In the genomic region with DNA sequence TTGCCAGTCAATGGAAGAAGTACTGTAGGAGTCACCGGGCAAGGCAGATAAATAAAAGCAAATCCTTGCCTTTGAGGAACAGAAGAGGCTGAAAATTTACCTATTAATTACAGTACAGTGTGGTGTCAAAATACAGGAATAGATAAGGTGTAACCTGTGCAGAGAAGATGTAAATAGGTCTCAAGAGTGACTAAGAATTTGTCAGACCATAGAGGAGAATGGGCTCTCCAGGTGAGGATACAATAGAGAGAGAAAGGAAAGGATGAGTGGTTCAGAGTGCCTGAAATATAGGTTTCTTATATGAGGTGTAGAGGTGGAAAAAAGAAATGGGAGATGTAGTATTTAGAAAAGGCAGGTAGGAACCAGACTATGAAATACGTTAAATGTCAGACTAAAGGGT, we compare ENCODE assay signal across 10 cellular contexts. TPM values are rescaled to one million over a fixed set of nuclear protein-coding genes. Genes with fewer than 3 reads are reported as not detected.
DNase-seq lines count a peak whose midpoint lies in the region; ATAC-seq and TF ChIP-seq lines count a peak whose summit lies in the region.
"Had no signal": no experiment of that assay in that cellular context is flagged by ENCODE, and none has a peak within 500 bp of the region (broad histone marks: within the 10 kb centered on the region; RNA-seq: fewer than 3 reads in every experiment).

No MANE protein-coding gene starts in this region.

- no peak for TF ChIP-seq CTCF in suprapubic skin (IDR thresholded peaks at IDR 0.05)

- peaks cover 34% of the 10 kb centered on the region for H3K4me1 Mint-ChIP-seq in activated naive CD4-positive, alpha-beta T cell treated with anti-CD3 and anti-CD28 coated beads, Interleukin-2, amount 50 U/mL, for 24 hours
- H3K4me1 Mint-ChIP-seq in activated naive CD8-positive, alpha-beta T cell treated with anti-CD3 and anti-CD28 coated beads, Interleukin-2, amount 50 U/mL, for 24 hours, result peaks cover 12% of the 10 kb centered on the region
- peaks cover 17% of the 10 kb centered on the region in 2 donors for H3K4me1 Mint-ChIP-seq in immature natural killer cell

- no peak for TF ChIP-seq EP300 in suprapubic skin (IDR thresholded peaks at IDR 0.05)

- 57% methylated on average over 2 of the region's 2 CpGs for WGBS in suprapubic skin

- H3K4me3 Mint-ChIP-seq in activated naive CD4-positive, alpha-beta T cell treated with anti-CD3 and anti-CD28 coated beads, Interleukin-2, amount 50 U/mL, for 24 hours, result peak overlapping the region; percentile 95
- peak overlapping the region; percentile 33 for H3K4me3 Mint-ChIP-seq in activated naive CD8-positive, alpha-beta T cell treated with anti-CD3 and anti-CD28 coated beads, Interleukin-2, amount 50 U/mL, for 24 hours
- H3K4me3 Mint-ChIP-seq in immature natural killer cell, result peak overlapping the region; percentile 35 to 99 (median 94)

- no peaks in the 10 kb centered on the region for H3K27me3 Mint-ChIP-seq in activated naive CD4-positive, alpha-beta T cell treated with anti-CD3 and anti-CD28 coated beads, Interleukin-2, amount 50 U/mL, for 24 hours
- H3K27me3 Mint-ChIP-seq in activated naive CD8-positive, alpha-beta T cell treated with anti-CD3 and anti-CD28 coated beads, Interleukin-2, amount 50 U/mL, for 24 hours, result no peaks in the 10 kb centered on the region
- peaks cover 0 to 2% (median 2%) of the 10 kb centered on the region in 3 donors for H3K27me3 Mint-ChIP-seq in immature natural killer cell (ENCODE audit: low read depth in 3 of 3)

- TF ChIP-seq POLR2A in suprapubic skin (IDR thresholded peaks at IDR 0.05), result no peak

- no peak overlapping the region for H3K27ac ChIP-seq in suprapubic skin
- H3K27ac ChIP-seq: SJSA1 had no signal

- H3K27me3 ChIP-seq in suprapubic skin, result no peaks in the 10 kb centered on the region
- H3K27me3 ChIP-seq: SJSA1 had no signal

- H3K36me3 ChIP-seq in suprapubic skin, result no peaks in the 10 kb centered on the region
- H3K36me3 ChIP-seq: SJSA1 had no signal

- no peaks in the 10 kb centered on the region for H3K9me3 ChIP-seq in suprapubic skin
- H3K9me3 ChIP-seq: SJSA1 had no signal

- H3K36me3 Mint-ChIP-seq in activated naive CD4-positive, alpha-beta T cell treated with anti-CD3 and anti-CD28 coated beads, Interleukin-2, amount 50 U/mL, for 24 hours, result peaks cover 3% of the 10 kb centered on the region
- H3K36me3 Mint-ChIP-seq in activated naive CD8-positive, alpha-beta T cell treated with anti-CD3 and anti-CD28 coated beads, Interleukin-2, amount 50 U/mL, for 24 hours (ENCODE audit: low read depth), result peaks cover 2% of the 10 kb centered on the region
- no peaks in the 10 kb centered on the region for H3K36me3 Mint-ChIP-seq in immature natural killer cell

- peak overlapping the region; percentile 38 for H3K27ac Mint-ChIP-seq in activated naive CD4-positive, alpha-beta T cell treated with anti-CD3 and anti-CD28 coated beads, Interleukin-2, amount 50 U/mL, for 24 hours
- H3K27ac Mint-ChIP-seq in activated naive CD8-positive, alpha-beta T cell treated with anti-CD3 and anti-CD28 coated beads, Interleukin-2, amount 50 U/mL, for 24 hours, result no peak overlapping the region
- H3K27ac Mint-ChIP-seq in immature natural killer cell, result no peak overlapping the region

- no peak overlapping the region for H3K4me3 ChIP-seq in suprapubic skin

- no peak for ATAC-seq in activated naive CD8-positive, alpha-beta T cell treated with anti-CD3 and anti-CD28 coated beads, Interleukin-2, amount 50 U/mL, for 24 hours
- ATAC-seq in GM21723 (IDR thresholded peaks at IDR 0.05; ENCODE audit: unreplicated experiment), result no peak

- DNase-seq in activated naive CD4-positive, alpha-beta T cell treated with anti-CD3 and anti-CD28 coated beads, Interleukin-2, amount 50 U/mL, for 16 hours, result no peak
- DNase-seq in activated naive CD8-positive, alpha-beta T cell treated with anti-CD3 and anti-CD28 coated beads, Interleukin-2, amount 50 U/mL, for 24 hours, result no peak
- DNase-seq in immature natural killer cell (no peak), superior temporal gyrus (ENCODE audit: extremely low spot score) (peak; percentile 5), suprapubic skin (ENCODE audit: low spot score in 2 of 2) (no peak), OCI-M1 (lab: John Stamatoyannopoulos, UW) (no peak)
- DNase-seq: KBM-7 had no signal

- no peaks in the 10 kb centered on the region for H3K9me3 Mint-ChIP-seq in activated naive CD4-positive, alpha-beta T cell treated with anti-CD3 and anti-CD28 coated beads, Interleukin-2, amount 50 U/mL, for 24 hours
- H3K9me3 Mint-ChIP-seq in activated naive CD8-positive, alpha-beta T cell treated with anti-CD3 and anti-CD28 coated beads, Interleukin-2, amount 50 U/mL, for 24 hours, result peaks cover 7% of the 10 kb centered on the region
- no peaks in the 10 kb centered on the region for H3K9me3 Mint-ChIP-seq in immature natural killer cell

- H3K4me1 ChIP-seq in suprapubic skin, result peaks cover 3% of the 10 kb centered on the region
- H3K4me1 ChIP-seq: SJSA1 had no signal

RNA-seq across cellular contexts. Expression of gene ZC4H2, which starts 0.8 kb away (rescaled TPM):
- polyA plus RNA-seq in immature natural killer cell, result 1 to 10 TPM; 4.9 to 9.9 (median 6.3) TPM
- 1 to 10 TPM; 2.8 to 7.0 (median 6.1) TPM for total RNA-seq in suprapubic skin

RNA-seq across cellular contexts. Expression of gene ZC3H12B, which starts 57.6 kb away (rescaled TPM):
- under 1 TPM in 2 of 3 donors, not detected in 1; 0.29 to 0.45 TPM for polyA plus RNA-seq in immature natural killer cell
- total RNA-seq in suprapubic skin, result under 1 TPM in 3 of 4 donors, not detected in 1; 0.10 to 0.89 (median 0.72) TPM

Comparison
In these comparisons a context has a peak if more than half of its experiments do, and no peak if none do; other contexts are left out.
1. H3K4me3 Mint-ChIP-seq: peak in every context shown above with its lines; median percentile 95 in activated naive CD4-positive, alpha-beta T cell treated with anti-CD3 and anti-CD28 coated beads, Interleukin-2, amount 50 U/mL, for 24 hours; 94 in immature natural killer cell; 33 in activated naive CD8-positive, alpha-beta T cell treated with anti-CD3 and anti-CD28 coated beads, Interleukin-2, amount 50 U/mL, for 24 hours.